ENCODE assay signal across 8 cellular contexts in genomic region chr4:186144180-186144579, GRCh38. TPM values are rescaled to one million over a fixed set of nuclear protein-coding genes. Genes with fewer than 3 reads are reported as not detected.
DNase-seq lines count a peak whose midpoint lies in the region; ATAC-seq and TF ChIP-seq lines count a peak whose summit lies in the region.

No MANE protein-coding gene starts in this region.

- peak; percentile 21 to 52 (median 36) for TF ChIP-seq CTCF in sigmoid colon (IDR thresholded peaks at IDR 0.05)

- H3K4me3 ChIP-seq in iPS DF 6.9 (ENCODE audit: low read length) (peak overlapping the region; percentile 42; the same call in 1 of the 2 replicates), sigmoid colon (peak overlapping the region; percentile 49 to 70 (median 64))

- no CpG with 5 or more reads among the region's 19 CpGs for WGBS in iPS DF 6.9 (ENCODE audit: insufficient coverage, insufficient read length)
- WGBS in sigmoid colon, 2 donors: 3 to 4% methylated on average over 19 of the region's 19 CpGs

- H3K9me3 ChIP-seq in iPS DF 6.9 (ENCODE audit: control insufficient read depth, insufficient read depth, low read length) (no peaks in the 10 kb centered on the region), sigmoid colon (no peaks in the 10 kb centered on the region)

- no peak for TF ChIP-seq POLR2A in sigmoid colon (IDR thresholded peaks at IDR 0.05)

- DNase-seq in DMS 273 treated with DMSO at 0.1 percent for 48 hours (lab: John Stamatoyannopoulos, UW): peak; percentile 5
- peak; percentile 17 for DNase-seq in HT1080 (ENCODE audit: low read depth)
- peak; percentile 27 for DNase-seq in amniotic stem cell (lab: John Stamatoyannopoulos, UW)
- no peak for DNase-seq in iPS DF 6.9 (ENCODE audit: low read depth, low spot score)
- no peak for DNase-seq in sigmoid colon
- no peak for DNase-seq in HK-2 (ENCODE audit: unreplicated experiment)

- intact Hi-C loops in sigmoid colon (cut with DNase I): loop anchor here (2.0 to 5.0 kb wide), 3 partner anchors 42 to 75 kb away; partner anchors contain the start of genes CYP4V2, FAM149A and TLR3

- TF ChIP-seq EP300 in sigmoid colon (IDR thresholded peaks at IDR 0.05): no peak

- H3K36me3 ChIP-seq in iPS DF 6.9 (ENCODE audit: control insufficient read depth, insufficient read depth, low read length): no peaks in the 10 kb centered on the region
- H3K36me3 ChIP-seq in sigmoid colon: no peaks in the 10 kb centered on the region

- ATAC-seq in GM19397 (IDR thresholded peaks at IDR 0.05; ENCODE audit: unreplicated experiment) (peak; percentile 57), HG03039 (IDR thresholded peaks at IDR 0.05; ENCODE audit: unreplicated experiment) (no peak)

- peaks cover 2% of the 10 kb centered on the region; the same call in 1 of the 2 replicates for H3K27me3 ChIP-seq in iPS DF 6.9 (ENCODE audit: control insufficient read depth, insufficient read depth, low read length)
- no peaks in the 10 kb centered on the region for H3K27me3 ChIP-seq in sigmoid colon

- H3K4me1 ChIP-seq in iPS DF 6.9 (ENCODE audit: control insufficient read depth, insufficient read depth, low read length) (peaks cover 2% of the 10 kb centered on the region; the same call in 1 of the 2 replicates), sigmoid colon (peaks cover 0 to 16% (median 6%) of the 10 kb centered on the region in 4 donors)

- no peak overlapping the region for H3K27ac ChIP-seq in iPS DF 6.9 (ENCODE audit: low read length)
- peak overlapping the region; percentile 88 to 94 (median 88) for H3K27ac ChIP-seq in sigmoid colon

RNA-seq across cellular contexts. Expression of gene FAM149A, which starts 39.7 kb away (rescaled TPM):
- 1.5 TPM in 2 replicates for total RNA-seq in HT1080 (2014; rRNA removed; shearing (Covaris generic))
- 0.73 and 1.00 TPM in 2 replicates for polyA plus RNA-seq in HT1080 (2015; cell fraction: cytosol; rRNA removed)
- 0.67 and 0.84 TPM in 2 replicates for polyA plus RNA-seq in HT1080 (2015; cell fraction: nucleus; rRNA removed)
- 10 to 100 TPM; 14.6 to 26.0 (median 21.0) TPM for total RNA-seq in sigmoid colon
- 1 to 10 TPM; 2.8 to 8.4 (median 4.6) TPM for polyA plus RNA-seq in sigmoid colon

RNA-seq across cellular contexts. Expression of gene CYP4V2, which starts 47.2 kb away (rescaled TPM):
- 3.1 and 5.2 TPM in 2 replicates for total RNA-seq in HT1080 (2014; rRNA removed; shearing (Covaris generic))
- polyA plus RNA-seq in HT1080 (2015; cell fraction: cytosol; rRNA removed): 2.6 TPM in 2 replicates
- 1.1 and 2.3 TPM in 2 replicates for polyA plus RNA-seq in HT1080 (2015; cell fraction: nucleus; rRNA removed)
- total RNA-seq in sigmoid colon: 10 to 100 TPM; 30.0 to 75.3 (median 34.7) TPM
- 10 to 100 TPM in 1 of 3 donors, 1 to 10 TPM in 2; 7.2 to 20.9 (median 8.4) TPM for polyA plus RNA-seq in sigmoid colon

Comparison
In these comparisons a context has a peak if more than half of its experiments do, and no peak if none do; other contexts are left out.
1. DNase-seq: peak in DMS 273 treated with DMSO at 0.1 percent for 48 hours (single experiment), HT1080 (single experiment) and amniotic stem cell (single experiment); none in iPS DF 6.9 (single experiment), sigmoid colon (single experiment) and HK-2 (single experiment).